16 cellular contexts compared by ENCODE assay signal in genomic region chr2:126899786-126900185, GRCh38. TPM values are rescaled to one million over a fixed set of nuclear protein-coding genes. Genes with fewer than 3 reads are reported as not detected.
DNase-seq lines count a peak whose midpoint lies in the region; TF ChIP-seq lines count a peak whose summit lies in the region.
"Had no signal": no experiment of that assay in that cellular context is flagged by ENCODE, and none has a peak within 500 bp of the region (broad histone marks: within the 10 kb centered on the region; RNA-seq: fewer than 3 reads in every experiment).

No MANE protein-coding gene starts in this region.

- H3K36me3 Mint-ChIP-seq in activated T-helper 2 cell treated with anti-CD3 and anti-CD28 coated beads, Interferon-gamma antibody, Interleukin-2, Interleukin-4, amounts not matched to agents 10 μg/mL and 5 μg/mL and 100 μg/mL, durations not matched to agents 14 hours and 24 hours and 36 hours (ENCODE audit: low read depth): no peaks in the 10 kb centered on the region
- H3K36me3 Mint-ChIP-seq: CD4-positive, CD25-positive, alpha-beta regulatory T cell had no signal

- H4K20me1 ChIP-seq in mammary epithelial cell (ENCODE audit: insufficient read depth, low read length): no peaks in the 10 kb centered on the region
- H4K20me1 ChIP-seq: BLaER1 had no signal

- no peaks in the 10 kb centered on the region for H3K79me2 ChIP-seq in mammary epithelial cell (ENCODE audit: insufficient read depth, low read length)

- in situ Hi-C loops in mammary epithelial cell (cut with MboI; ENCODE audit: low sequenced_read_pairs in 2 of 2): no loop called here

- H3K9ac ChIP-seq in mammary epithelial cell (ENCODE audit: insufficient read depth, low read length): no peak overlapping the region
- H3K9ac ChIP-seq: BLaER1 had no signal

- CTCF ChIA-PET in mammary epithelial cell (lab: Charles Lee; ENCODE audit: low non-redundant PET): no interaction called here

- no TSS peak for BruUV-seq in mammary epithelial cell (replicated peaks; lab: Mats Ljungman, UMichigan)

- TF ChIP-seq POLR2A in breast epithelium (IDR thresholded peaks at IDR 0.05) (no peak), thyroid gland (IDR thresholded peaks at IDR 0.05) (no peak)

- TF ChIP-seq CTCF in breast epithelium (IDR thresholded peaks at IDR 0.05): no peak
- TF ChIP-seq CTCF in mammary epithelial cell (conservative IDR thresholded peaks at IDR 0.05 in 1 of 2, IDR thresholded peaks at IDR 0.05 in 1 of 2; ENCODE audit: extremely low read depth in 1 of 2, insufficient read depth in 1 of 2, low read depth in 1 of 2, low read length in 2 of 2): no peak
- no peak for TF ChIP-seq CTCF in thyroid gland (IDR thresholded peaks at IDR 0.05)

- peak; percentile 2 to 31 for DNase-seq in breast epithelium (ENCODE audit: low spot score in 2 of 2)
- DNase-seq in mammary epithelial cell: no peak
- peak; percentile 11 for DNase-seq in ecto neural progenitor cell (ENCODE audit: low spot score)
- peak; percentile 79 for DNase-seq in mesenteric fat pad (ENCODE audit: low spot score)
- DNase-seq in activated T-helper 2 cell treated with anti-CD3 and anti-CD28 coated beads, Interferon-gamma antibody, Interleukin-2, Interleukin-4, amounts not matched to agents 10 μg/mL and 5 μg/mL and 100 μg/mL, durations not matched to agents 14 hours and 24 hours and 36 hours (ENCODE audit: low spot score): no peak
- DNase-seq in thyroid gland: no peak
- DNase-seq in NCI-H2081 (lab: John Stamatoyannopoulos, UW): no peak
- DNase-seq: AML-193; CD4-positive, CD25-positive, alpha-beta regulatory T cell; DMS 273 treated with DMSO at 0.1 percent for 48 hours had no signal

- no peaks in the 10 kb centered on the region for H3K27me3 ChIP-seq in breast epithelium
- no peaks in the 10 kb centered on the region for H3K27me3 ChIP-seq in mammary epithelial cell (ENCODE audit: insufficient read depth, low read length)
- H3K27me3 ChIP-seq in thyroid gland: no peaks in the 10 kb centered on the region
- H3K27me3 ChIP-seq: BLaER1 had no signal

- H3K4me3 ChIP-seq in breast epithelium: no peak overlapping the region
- no peak overlapping the region for H3K4me3 ChIP-seq in mammary epithelial cell (replicated peaks in 1 of 3; ENCODE audit: insufficient read depth in 1 of 3, low read depth in 2 of 3, low read length in 3 of 3)
- H3K4me3 ChIP-seq in thyroid gland (replicated peaks in 1 of 3): no peak overlapping the region
- H3K4me3 ChIP-seq: BLaER1 had no signal

- no peaks in the 10 kb centered on the region for H3K36me3 ChIP-seq in breast epithelium
- no peaks in the 10 kb centered on the region for H3K36me3 ChIP-seq in mammary epithelial cell (ENCODE audit: insufficient read depth, low read length)
- no peaks in the 10 kb centered on the region for H3K36me3 ChIP-seq in thyroid gland
- H3K36me3 ChIP-seq: BLaER1 had no signal

- no peaks in the 10 kb centered on the region for H3K9me3 Mint-ChIP-seq in activated T-helper 2 cell treated with anti-CD3 and anti-CD28 coated beads, Interferon-gamma antibody, Interleukin-2, Interleukin-4, amounts not matched to agents 10 μg/mL and 5 μg/mL and 100 μg/mL, durations not matched to agents 14 hours and 24 hours and 36 hours

- intact Hi-C loops in breast epithelium (cut with DNase I; ENCODE audit: low total_unique reads): loop anchor here (1.0 kb wide), 1 partner anchor 36 kb away; no protein-coding TSS in a partner anchor
- intact Hi-C loops in mammary epithelial cell (cut with micrococcal nuclease): no loop called here
- intact Hi-C loops in activated T-helper 2 cell treated with anti-CD3 and anti-CD28 coated beads, Interferon-gamma antibody, Interleukin-2, Interleukin-4, amounts not matched to agents 10 μg/mL and 5 μg/mL and 100 μg/mL, durations not matched to agents 14 hours and 24 hours and 36 hours (cut with micrococcal nuclease): no loop called here
- intact Hi-C loops in thyroid gland (cut with DNase I): no loop called here

- H3K4me2 ChIP-seq in mammary epithelial cell (ENCODE audit: insufficient read depth, low read depth, low read length): no peak overlapping the region
- H3K4me2 ChIP-seq: BLaER1 had no signal

- no peaks in the 10 kb centered on the region for H3K4me1 Mint-ChIP-seq in activated T-helper 2 cell treated with anti-CD3 and anti-CD28 coated beads, Interferon-gamma antibody, Interleukin-2, Interleukin-4, amounts not matched to agents 10 μg/mL and 5 μg/mL and 100 μg/mL, durations not matched to agents 14 hours and 24 hours and 36 hours (ENCODE audit: low read depth)
- H3K4me1 Mint-ChIP-seq: CD4-positive, CD25-positive, alpha-beta regulatory T cell had no signal

- H3K27ac Mint-ChIP-seq in activated T-helper 2 cell treated with anti-CD3 and anti-CD28 coated beads, Interferon-gamma antibody, Interleukin-2, Interleukin-4, amounts not matched to agents 10 μg/mL and 5 μg/mL and 100 μg/mL, durations not matched to agents 14 hours and 24 hours and 36 hours: no peak overlapping the region
- H3K27ac Mint-ChIP-seq: CD4-positive, CD25-positive, alpha-beta regulatory T cell had no signal

- no peaks in the 10 kb centered on the region for H3K27me3 Mint-ChIP-seq in activated T-helper 2 cell treated with anti-CD3 and anti-CD28 coated beads, Interferon-gamma antibody, Interleukin-2, Interleukin-4, amounts not matched to agents 10 μg/mL and 5 μg/mL and 100 μg/mL, durations not matched to agents 14 hours and 24 hours and 36 hours (ENCODE audit: low read depth)

- dilution Hi-C loops in mammary epithelial cell (cut with HindIII; ENCODE audit: low sequenced_read_pairs): loop anchor here (5.0 kb wide), 1 partner anchor 42 kb away; no protein-coding TSS in a partner anchor

- H3K4me1 ChIP-seq in breast epithelium: no peaks in the 10 kb centered on the region
- no peaks in the 10 kb centered on the region for H3K4me1 ChIP-seq in mammary epithelial cell (ENCODE audit: insufficient read depth, low read length)
- H3K4me1 ChIP-seq in thyroid gland: no peaks in the 10 kb centered on the region

- no peak overlapping the region for H3K4me3 Mint-ChIP-seq in activated T-helper 2 cell treated with anti-CD3 and anti-CD28 coated beads, Interferon-gamma antibody, Interleukin-2, Interleukin-4, amounts not matched to agents 10 μg/mL and 5 μg/mL and 100 μg/mL, durations not matched to agents 14 hours and 24 hours and 36 hours (ENCODE audit: low read depth)
- H3K4me3 Mint-ChIP-seq: CD4-positive, CD25-positive, alpha-beta regulatory T cell had no signal

- H3K9me3 ChIP-seq in breast epithelium (peaks cover 0 to 13% of the 10 kb centered on the region in 2 donors), mammary epithelial cell (replicated peaks; ENCODE audit: insufficient read depth, low read length) (peaks cover 16% of the 10 kb centered on the region), thyroid gland (no peaks in the 10 kb centered on the region)

- no peak overlapping the region for H3K27ac ChIP-seq in breast epithelium
- no peak overlapping the region for H3K27ac ChIP-seq in mammary epithelial cell (ENCODE audit: insufficient read depth, low read depth, low read length)
- H3K27ac ChIP-seq in thyroid gland: no peak overlapping the region
- H3K27ac ChIP-seq: 22Rv1, BLaER1 had no signal

- no peak overlapping the region for H2AFZ ChIP-seq in mammary epithelial cell (ENCODE audit: low read depth, low read length)

RNA-seq across cellular contexts. Expression of gene TEX51, which starts 1.1 kb away (rescaled TPM):
- total RNA-seq in breast epithelium: not detected
- not detected for total RNA-seq in mammary epithelial cell
- not detected for polyA plus RNA-seq in mammary epithelial cell
- not detected for polyA minus RNA-seq in mammary epithelial cell
- not detected for total RNA-seq in mesenteric fat pad
- total RNA-seq in activated T-helper 2 cell treated with anti-CD3 and anti-CD28 coated beads, Interferon-gamma antibody, Interleukin-2, Interleukin-4, amounts not matched to agents 10 μg/mL and 5 μg/mL and 100 μg/mL, durations not matched to agents 14 hours and 24 hours and 36 hours: not detected in 2 replicates
- not detected for total RNA-seq in thyroid gland
- total RNA-seq: A673; CD4-positive, CD25-positive, alpha-beta regulatory T cell; Daoy; H4; HepG2 had no signal
- polyA plus RNA-seq: CD4-positive, CD25-positive, alpha-beta regulatory T cell; HepG2 had no signal

Comparison
In these comparisons a context has a peak if more than half of its experiments do, and no peak if none do; other contexts are left out.
1. DNase-seq: peak in breast epithelium (2 of 2), ecto neural progenitor cell (single experiment) and mesenteric fat pad (single experiment); none in mammary epithelial cell (single experiment), activated T-helper 2 cell treated with anti-CD3 and anti-CD28 coated beads, Interferon-gamma antibody, Interleukin-2, Interleukin-4, amounts not matched to agents 10 μg/mL and 5 μg/mL and 100 μg/mL, durations not matched to agents 14 hours and 24 hours and 36 hours (single experiment), thyroid gland (0 of 2) and NCI-H2081 (0 of 2).